ENCODE assay signal across 1 cellular context in the genomic region with DNA sequence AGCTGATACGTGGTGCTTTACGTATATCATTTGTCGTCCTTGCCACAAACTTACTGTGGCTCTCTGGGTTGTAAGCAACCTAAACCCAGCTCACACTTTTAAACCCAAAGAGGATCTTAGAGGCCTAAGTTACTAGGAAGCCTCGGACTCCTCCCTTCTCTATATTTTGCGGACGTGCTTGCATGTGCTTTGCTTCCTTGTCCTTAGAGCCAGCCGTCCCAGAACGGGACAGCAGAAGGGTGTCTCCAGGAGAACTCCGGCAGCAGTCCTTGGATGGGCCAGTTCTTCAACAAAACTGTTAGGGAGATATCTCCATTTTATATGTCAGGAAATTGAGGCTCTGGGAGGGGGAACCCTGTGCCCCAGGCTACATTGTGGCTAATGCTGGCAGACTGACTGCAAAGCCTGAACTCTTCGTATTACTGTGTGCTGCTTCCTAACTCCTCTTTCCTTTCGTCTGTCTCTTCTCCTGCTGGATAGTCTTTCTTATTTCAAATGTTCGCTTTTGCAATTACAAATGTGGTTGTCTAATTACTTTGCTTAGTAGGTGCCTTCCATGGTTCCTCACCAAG.
TF ChIP-seq lines count a peak whose summit lies in the region.

No MANE protein-coding gene starts in this region.

TF ChIP-seq in GM23338, 12 proteins besides CTCF, POLR2A, EP300 and RAD21:
- TF ChIP-seq, protein P1, sequence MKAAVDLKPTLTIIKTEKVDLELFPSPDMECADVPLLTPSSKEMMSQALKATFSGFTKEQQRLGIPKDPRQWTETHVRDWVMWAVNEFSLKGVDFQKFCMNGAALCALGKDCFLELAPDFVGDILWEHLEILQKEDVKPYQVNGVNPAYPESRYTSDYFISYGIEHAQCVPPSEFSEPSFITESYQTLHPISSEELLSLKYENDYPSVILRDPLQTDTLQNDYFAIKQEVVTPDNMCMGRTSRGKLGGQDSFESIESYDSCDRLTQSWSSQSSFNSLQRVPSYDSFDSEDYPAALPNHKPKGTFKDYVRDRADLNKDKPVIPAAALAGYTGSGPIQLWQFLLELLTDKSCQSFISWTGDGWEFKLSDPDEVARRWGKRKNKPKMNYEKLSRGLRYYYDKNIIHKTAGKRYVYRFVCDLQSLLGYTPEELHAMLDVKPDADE (IDR thresholded peaks at IDR 0.05) = no peak
- TF ChIP-seq CREB1 (CRISPR knock-in tag; IDR thresholded peaks at IDR 0.05; ENCODE audit: low read depth) = no peak
- TF ChIP-seq POLR2AphosphoS5 (IDR thresholded peaks at IDR 0.05; ENCODE audit: low read depth) = no peak
- no peak for TF ChIP-seq EZH2 (IDR thresholded peaks at IDR 0.05; ENCODE audit: low read depth, unreplicated experiment)
- TF ChIP-seq NANOG (IDR thresholded peaks at IDR 0.05; ENCODE audit: borderline replicate concordance) = no peak
- TF ChIP-seq ZNF114 (CRISPR knock-in tag; IDR thresholded peaks at IDR 0.05) = no peak
- no peak for TF ChIP-seq REST (IDR thresholded peaks at IDR 0.05; ENCODE audit: unreplicated experiment)
- no peak for TF ChIP-seq STAT1 (IDR thresholded peaks at IDR 0.05; ENCODE audit: unreplicated experiment)
- no peak for TF ChIP-seq JUNB (IDR thresholded peaks at IDR 0.05; ENCODE audit: unreplicated experiment)
- TF ChIP-seq ZNF331 (CRISPR knock-in tag; IDR thresholded peaks at IDR 0.05; ENCODE audit: low read depth) = no peak
- TF ChIP-seq, protein P2, sequence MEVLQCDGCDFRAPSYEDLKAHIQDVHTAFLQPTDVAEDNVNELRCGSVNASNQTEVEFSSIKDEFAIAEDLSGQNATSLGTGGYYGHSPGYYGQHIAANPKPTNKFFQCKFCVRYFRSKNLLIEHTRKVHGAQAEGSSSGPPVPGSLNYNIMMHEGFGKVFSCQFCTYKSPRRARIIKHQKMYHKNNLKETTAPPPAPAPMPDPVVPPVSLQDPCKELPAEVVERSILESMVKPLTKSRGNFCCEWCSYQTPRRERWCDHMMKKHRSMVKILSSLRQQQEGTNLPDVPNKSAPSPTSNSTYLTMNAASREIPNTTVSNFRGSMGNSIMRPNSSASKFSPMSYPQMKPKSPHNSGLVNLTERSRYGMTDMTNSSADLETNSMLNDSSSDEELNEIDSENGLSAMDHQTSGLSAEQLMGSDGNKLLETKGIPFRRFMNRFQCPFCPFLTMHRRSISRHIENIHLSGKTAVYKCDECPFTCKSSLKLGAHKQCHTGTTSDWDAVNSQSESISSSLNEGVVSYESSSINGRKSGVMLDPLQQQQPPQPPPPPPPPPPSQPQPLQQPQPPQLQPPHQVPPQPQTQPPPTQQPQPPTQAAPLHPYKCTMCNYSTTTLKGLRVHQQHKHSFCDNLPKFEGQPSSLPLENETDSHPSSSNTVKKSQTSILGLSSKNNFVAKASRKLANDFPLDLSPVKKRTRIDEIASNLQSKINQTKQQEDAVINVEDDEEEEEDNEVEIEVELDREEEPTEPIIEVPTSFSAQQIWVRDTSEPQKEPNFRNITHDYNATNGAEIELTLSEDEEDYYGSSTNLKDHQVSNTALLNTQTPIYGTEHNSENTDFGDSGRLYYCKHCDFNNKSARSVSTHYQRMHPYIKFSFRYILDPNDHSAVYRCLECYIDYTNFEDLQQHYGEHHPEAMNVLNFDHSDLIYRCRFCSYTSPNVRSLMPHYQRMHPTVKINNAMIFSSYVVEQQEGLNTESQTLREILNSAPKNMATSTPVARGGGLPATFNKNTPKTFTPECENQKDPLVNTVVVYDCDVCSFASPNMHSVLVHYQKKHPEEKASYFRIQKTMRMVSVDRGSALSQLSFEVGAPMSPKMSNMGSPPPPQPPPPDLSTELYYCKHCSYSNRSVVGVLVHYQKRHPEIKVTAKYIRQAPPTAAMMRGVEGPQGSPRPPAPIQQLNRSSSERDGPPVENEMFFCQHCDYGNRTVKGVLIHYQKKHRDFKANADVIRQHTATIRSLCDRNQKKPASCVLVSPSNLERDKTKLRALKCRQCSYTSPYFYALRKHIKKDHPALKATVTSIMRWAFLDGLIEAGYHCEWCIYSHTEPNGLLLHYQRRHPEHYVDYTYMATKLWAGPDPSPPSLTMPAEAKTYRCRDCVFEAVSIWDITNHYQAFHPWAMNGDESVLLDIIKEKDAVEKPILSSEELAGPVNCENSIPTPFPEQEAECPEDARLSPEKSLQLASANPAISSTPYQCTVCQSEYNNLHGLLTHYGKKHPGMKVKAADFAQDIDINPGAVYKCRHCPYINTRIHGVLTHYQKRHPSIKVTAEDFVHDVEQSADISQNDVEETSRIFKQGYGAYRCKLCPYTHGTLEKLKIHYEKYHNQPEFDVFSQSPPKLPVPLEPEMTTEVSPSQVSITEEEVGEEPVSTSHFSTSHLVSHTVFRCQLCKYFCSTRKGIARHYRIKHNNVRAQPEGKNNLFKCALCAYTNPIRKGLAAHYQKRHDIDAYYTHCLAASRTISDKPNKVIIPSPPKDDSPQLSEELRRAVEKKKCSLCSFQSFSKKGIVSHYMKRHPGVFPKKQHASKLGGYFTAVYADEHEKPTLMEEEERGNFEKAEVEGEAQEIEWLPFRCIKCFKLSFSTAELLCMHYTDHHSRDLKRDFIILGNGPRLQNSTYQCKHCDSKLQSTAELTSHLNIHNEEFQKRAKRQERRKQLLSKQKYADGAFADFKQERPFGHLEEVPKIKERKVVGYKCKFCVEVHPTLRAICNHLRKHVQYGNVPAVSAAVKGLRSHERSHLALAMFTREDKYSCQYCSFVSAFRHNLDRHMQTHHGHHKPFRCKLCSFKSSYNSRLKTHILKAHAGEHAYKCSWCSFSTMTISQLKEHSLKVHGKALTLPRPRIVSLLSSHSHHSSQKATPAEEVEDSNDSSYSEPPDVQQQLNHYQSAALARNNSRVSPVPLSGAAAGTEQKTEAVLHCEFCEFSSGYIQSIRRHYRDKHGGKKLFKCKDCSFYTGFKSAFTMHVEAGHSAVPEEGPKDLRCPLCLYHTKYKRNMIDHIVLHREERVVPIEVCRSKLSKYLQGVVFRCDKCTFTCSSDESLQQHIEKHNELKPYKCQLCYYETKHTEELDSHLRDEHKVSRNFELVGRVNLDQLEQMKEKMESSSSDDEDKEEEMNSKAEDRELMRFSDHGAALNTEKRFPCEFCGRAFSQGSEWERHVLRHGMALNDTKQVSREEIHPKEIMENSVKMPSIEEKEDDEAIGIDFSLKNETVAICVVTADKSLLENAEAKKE (CRISPR knock-in tag; IDR thresholded peaks at IDR 0.05) = no peak
- TF ChIP-seq EZH2phosphoT487 (IDR thresholded peaks at IDR 0.05; ENCODE audit: unreplicated experiment) = no peak
